Comparison of ENCODE assay signal across 8 cellular contexts in the genomic region with DNA sequence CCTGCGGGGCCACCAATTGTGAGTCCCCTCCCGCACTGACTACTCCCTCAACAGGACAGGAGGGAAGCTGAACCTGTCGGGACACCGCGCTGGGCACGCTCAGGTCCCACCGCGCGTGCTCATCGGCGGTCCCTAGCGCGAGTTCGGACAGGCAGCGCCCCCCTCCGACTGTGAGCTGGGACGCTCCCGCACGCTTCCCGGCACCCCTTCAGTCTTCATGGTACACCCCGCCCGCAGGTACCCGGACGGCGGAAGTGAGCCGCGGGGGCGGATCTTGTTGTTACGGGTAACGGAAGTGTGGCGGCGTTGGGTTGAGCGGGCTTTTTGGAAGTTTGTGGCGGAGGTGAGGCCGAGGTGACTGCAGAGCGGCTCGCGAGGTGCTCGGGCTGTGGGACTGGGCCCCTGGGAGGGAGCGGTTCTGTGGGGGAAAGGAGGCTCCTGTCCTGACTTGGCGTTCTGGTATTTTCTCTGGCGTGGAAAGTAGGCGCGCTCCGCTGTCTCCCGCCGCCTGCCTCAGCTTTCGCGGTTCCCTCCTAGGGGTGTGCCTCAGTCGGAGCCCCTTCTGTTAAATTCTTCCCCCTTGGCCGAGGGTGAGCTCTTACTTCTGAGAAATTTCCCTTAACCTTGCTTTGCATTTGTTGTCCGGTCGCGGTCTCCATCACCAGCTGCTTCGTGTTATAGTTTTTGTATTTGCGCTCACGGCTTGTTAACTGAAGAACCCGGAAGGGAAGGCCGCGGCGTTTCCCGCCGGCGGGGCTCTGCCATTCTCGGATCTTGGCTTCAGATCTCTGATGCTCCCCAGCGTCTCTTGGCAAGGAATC. TPM values are rescaled to one million over a fixed set of nuclear protein-coding genes. Genes with fewer than 3 reads are reported as not detected.
DNase-seq lines count a peak whose midpoint lies in the region; ATAC-seq, FAIRE-seq and TF ChIP-seq lines count a peak whose summit lies in the region.

Gene FANCI (plus strand): TSS at position 289 of the 821 bp plus-strand sequence. CDS start 3,669 bp downstream, outside the sequence.

- no peaks in the 10 kb centered on the region for H3K9me1 ChIP-seq in keratinocyte (ENCODE audit: control insufficient read depth, extremely low read depth, insufficient read depth, low read length)

- peak; percentile 32 to 84 (median 58) for TF ChIP-seq CTCF in keratinocyte (optimal IDR thresholded peaks at IDR 0.05 in 1 of 3, IDR thresholded peaks at IDR 0.05 in 1 of 3, conservative IDR thresholded peaks at IDR 0.05 in 1 of 3; ENCODE audit: extremely low read depth in 1 of 3, insufficient read depth in 2 of 3, low read length in 3 of 3)

- H3K79me2 ChIP-seq in keratinocyte (ENCODE audit: control insufficient read depth, insufficient read depth, low read length), result peaks cover 31% of the 10 kb centered on the region

- no peaks in the 10 kb centered on the region for H4K20me1 ChIP-seq in keratinocyte (ENCODE audit: control insufficient read depth, extremely low read depth, insufficient read depth, low read length)

- no peaks in the 10 kb centered on the region for H3K9me3 ChIP-seq in keratinocyte (ENCODE audit: control insufficient read depth, low read depth, low read length)

- peaks cover 16% of the 10 kb centered on the region for H3K4me1 ChIP-seq in keratinocyte (ENCODE audit: control insufficient read depth, extremely low read depth, insufficient read depth, low read length)

- peak within 1 kb of the TSS; percentile 79 for H3K27ac ChIP-seq in keratinocyte (ENCODE audit: control insufficient read depth, insufficient read depth, low read length)

- H3K27me3 ChIP-seq in keratinocyte (ENCODE audit: control insufficient read depth, extremely low read depth, insufficient read depth, low read length), result no peaks in the 10 kb centered on the region

- dilution Hi-C loops in keratinocyte (cut with MboI; ENCODE audit: extremely low pct_ligation_motif_present, low sequenced_read_pairs), result no loop called here

- peak within 1 kb of the TSS; percentile 99 for H3K4me2 ChIP-seq in keratinocyte (ENCODE audit: control insufficient read depth, extremely low read depth, insufficient read depth, low read depth, low read length)

- no peak for FAIRE-seq in keratinocyte (lab: Jason Lieb, UNC)

- H2AFZ ChIP-seq in keratinocyte (ENCODE audit: control insufficient read depth, low read length), result peak within 1 kb of the TSS; percentile 100

- peak; percentile 98 for DNase-seq in AG20443 (ENCODE audit: low spot score)
- DNase-seq in NCI-H345 treated with DMSO at 0.1 percent for 48 hours (lab: John Stamatoyannopoulos, UW; ENCODE audit: unreplicated experiment), result peak; percentile 56
- peak; percentile 93 for DNase-seq in activated CD4-positive, CD25-positive, alpha-beta regulatory T cell treated with anti-CD3 and anti-CD28 coated beads, Interleukin-2, amount 50 U/mL, for 16 hours (ENCODE audit: low read depth, low spot score)
- DNase-seq in cerebellar cortex (ENCODE audit: low spot score), result peak; percentile 93
- peak; percentile 65 for DNase-seq in keratinocyte (ENCODE audit: low read depth, low spot score)
- DNase-seq in stimulated activated CD4-positive, alpha-beta T cell treated with anti-CD3 and anti-CD28 coated beads, Interleukin-15, amount 100 ng/mL, for 1 hour (ENCODE audit: low read depth in 1 of 2, low spot score in 1 of 2), result peak; percentile 90 to 96

- ATAC-seq in GM19025 (IDR thresholded peaks at IDR 0.05; ENCODE audit: low read depth, unreplicated experiment) (peak; percentile 97), HG03342 (IDR thresholded peaks at IDR 0.05; ENCODE audit: unreplicated experiment) (peak; percentile 91)

- H3K36me3 ChIP-seq in keratinocyte (ENCODE audit: control insufficient read depth in 2 of 2, extremely low read depth in 1 of 2, insufficient read depth in 2 of 2, low read length in 2 of 2), result no peaks in the 10 kb centered on the region

- H3K4me3 ChIP-seq in keratinocyte (ENCODE audit: control insufficient read depth in 2 of 3, extremely low read depth in 1 of 3, insufficient read depth in 2 of 3, low read depth in 1 of 3, low read length in 3 of 3), result peak within 1 kb of the TSS; percentile 75 to 95 (median 95)

- H3K9ac ChIP-seq in keratinocyte (ENCODE audit: control insufficient read depth, extremely low read depth, insufficient read depth, low read length), result peak within 1 kb of the TSS; percentile 87

RNA-seq across cellular contexts. Expression of gene FANCI, which starts in this region (rescaled TPM):
- polyA plus RNA-seq in keratinocyte, result 6.7 to 21.8 TPM (median 19.4 TPM) in 3 replicates
- polyA plus RNA-seq in keratinocyte (2011; ENCODE audit: low read depth), result 7.1 TPM
- 4.3 and 9.0 TPM in 2 replicates for polyA plus RNA-seq in keratinocyte (2011; cell fraction: cytosol; rRNA removed)
- 11.6 and 20.8 TPM in 2 replicates for polyA plus RNA-seq in keratinocyte (2011; cell fraction: nucleus; rRNA removed)
- 3.2 and 19.9 TPM in 2 replicates for polyA plus RNA-seq in keratinocyte (2012; ENCODE audit: low replicate concordance)
- 6.3 to 26.1 TPM (median 7.9 TPM) in 3 replicates for polyA minus RNA-seq in keratinocyte
- polyA minus RNA-seq in keratinocyte (2011; cell fraction: cytosol; rRNA and poly(A)+ RNA removed), result 11.7 TPM
- polyA minus RNA-seq in keratinocyte (2011; cell fraction: nucleus; rRNA and poly(A)+ RNA removed), result 6.8 and 15.8 TPM in 2 replicates

Comparison
In these comparisons a context has a peak if more than half of its experiments do, and no peak if none do; other contexts are left out.
1. Peak in every context shown above with its lines: DNase-seq, ATAC-seq, H3K4me3 ChIP-seq and H3K27ac ChIP-seq.